In the genomic region with DNA sequence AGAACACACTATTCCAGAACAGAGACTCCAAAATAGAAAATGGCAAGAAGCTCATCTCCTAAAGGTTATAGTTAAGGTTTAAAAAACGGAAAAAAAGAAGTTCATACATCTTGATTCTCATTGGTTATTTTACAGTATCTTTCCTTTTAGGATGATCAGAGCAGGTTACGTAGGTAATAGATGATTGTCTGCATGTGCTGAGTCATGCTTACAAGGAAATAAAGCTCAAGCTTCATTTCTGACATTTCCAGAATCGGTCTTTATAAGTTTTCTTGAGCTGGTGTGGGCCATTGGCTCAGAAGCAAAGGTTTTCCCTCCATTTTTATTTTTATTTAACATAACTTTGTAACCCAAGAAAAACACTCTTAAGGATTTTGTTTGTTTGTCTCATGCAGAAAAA, we compare ENCODE assay signal across 21 cellular contexts.
"Had no signal": no experiment of that assay in that cellular context is flagged by ENCODE, and none has a peak within 500 bp of the region (broad histone marks: within the 10 kb centered on the region; RNA-seq: fewer than 3 reads in every experiment).

No MANE protein-coding gene starts in this region.

- FAIRE-seq: astrocyte, TTC549 had no signal

- H3K27me3 ChIP-seq: cardiac muscle cell had no signal

- ATAC-seq: activated T-helper 17 cell treated with anti-CD3 and anti-CD28 coated beads, Interleukin-2, amount 50 U/mL, for 72 hours; T-cell had no signal

- H3K36me3 ChIP-seq: cardiac muscle cell had no signal

- DNase-seq: activated CD4-positive, alpha-beta memory T cell treated with anti-CD3 and anti-CD28 coated beads, Interleukin-2, amount 10 ng/mL, durations not matched to agents 7 days and 5 days; activated CD4-positive, alpha-beta T cell treated with anti-CD3 and anti-CD28 coated beads, Interleukin-2, amount 50 U/mL, for 1 hour; activated CD4-positive, CD25-positive, alpha-beta regulatory T cell; activated gamma-delta T cell; activated naive CD4-positive, alpha-beta T cell treated with anti-CD3 and anti-CD28 coated beads for 36 hours; activated T-cell treated with anti-CD3 and anti-CD28 coated beads for 4 hours; activated T-cell treated with anti-CD3 and anti-CD28 coated beads, Interleukin-2, amount 50 U/mL, for 48 hours; amygdala; KG1; NCI-H1048; NCI-H1930; NCI-H345; NCI-H510A treated with DMSO at 0.1 percent for 48 hours; SHP77 treated with DMSO at 0.1 percent for 48 hours; T-cell; T-helper 2 cell; T1000 had no signal

- H3K4me3 ChIP-seq: cardiac muscle cell had no signal

- H3K27ac ChIP-seq: cardiac muscle cell had no signal
